ENCODE assay signal across 16 cellular contexts in genomic region chr3:10949197-10949596, GRCh38.
A peak's percentile ranks its signal among the peaks of the same experiment; 100 is the strongest.
DNase-seq lines count a peak whose midpoint lies in the region; ATAC-seq lines count a peak whose summit lies in the region.
"Had no signal": no experiment of that assay in that cellular context is flagged by ENCODE, and none has a peak within 500 bp of the region (broad histone marks: within the 10 kb centered on the region; RNA-seq: fewer than 3 reads in every experiment).

No MANE protein-coding gene starts in this region.

- intact Hi-C loops in posterior cingulate gyrus (cut with DNase I): loop anchor here (5.0 kb wide), 2 partner anchors 33 to 192 kb away; no protein-coding TSS in a partner anchor

- no peak for ATAC-seq in GM21381 (IDR thresholded peaks at IDR 0.05; ENCODE audit: unreplicated experiment)
- ATAC-seq: GM23338 had no signal

- DNase-seq in Ammon's horn (ENCODE audit: low spot score): peak; percentile 88
- DNase-seq in inferior parietal cortex (ENCODE audit: extremely low spot score): peak; percentile 71
- DNase-seq in posterior cingulate gyrus: peak; percentile 57 to 96 (median 74)
- no peak for DNase-seq in activated CD4-positive, alpha-beta T cell treated with anti-CD3 and anti-CD28 coated beads for 4 hours
- no peak for DNase-seq in GF-D8 (lab: John Stamatoyannopoulos, UW)
- no peak for DNase-seq in EL
- DNase-seq: AML-193; CD4-positive, alpha-beta T cell; DMS79 treated with DMSO at 0.1 percent for 48 hours; NCI-H1417; NCI-H2029; NCI-H524 treated with DMSO at 0.1 percent for 48 hours; OCI-M1 had no signal

- peak overlapping the region; percentile 88 for H3K27ac ChIP-seq in angular gyrus (ENCODE audit: low read depth, low read length)

Comparison
In these comparisons a context has a peak if more than half of its experiments do, and no peak if none do; other contexts are left out.
1. DNase-seq: peak in Ammon's horn (single experiment), inferior parietal cortex (single experiment) and posterior cingulate gyrus (10 of 10); none in activated CD4-positive, alpha-beta T cell treated with anti-CD3 and anti-CD28 coated beads for 4 hours (0 of 2), GF-D8 (single experiment) and EL (single experiment).